ENCODE assay signal across 8 cellular contexts in the genomic region with DNA sequence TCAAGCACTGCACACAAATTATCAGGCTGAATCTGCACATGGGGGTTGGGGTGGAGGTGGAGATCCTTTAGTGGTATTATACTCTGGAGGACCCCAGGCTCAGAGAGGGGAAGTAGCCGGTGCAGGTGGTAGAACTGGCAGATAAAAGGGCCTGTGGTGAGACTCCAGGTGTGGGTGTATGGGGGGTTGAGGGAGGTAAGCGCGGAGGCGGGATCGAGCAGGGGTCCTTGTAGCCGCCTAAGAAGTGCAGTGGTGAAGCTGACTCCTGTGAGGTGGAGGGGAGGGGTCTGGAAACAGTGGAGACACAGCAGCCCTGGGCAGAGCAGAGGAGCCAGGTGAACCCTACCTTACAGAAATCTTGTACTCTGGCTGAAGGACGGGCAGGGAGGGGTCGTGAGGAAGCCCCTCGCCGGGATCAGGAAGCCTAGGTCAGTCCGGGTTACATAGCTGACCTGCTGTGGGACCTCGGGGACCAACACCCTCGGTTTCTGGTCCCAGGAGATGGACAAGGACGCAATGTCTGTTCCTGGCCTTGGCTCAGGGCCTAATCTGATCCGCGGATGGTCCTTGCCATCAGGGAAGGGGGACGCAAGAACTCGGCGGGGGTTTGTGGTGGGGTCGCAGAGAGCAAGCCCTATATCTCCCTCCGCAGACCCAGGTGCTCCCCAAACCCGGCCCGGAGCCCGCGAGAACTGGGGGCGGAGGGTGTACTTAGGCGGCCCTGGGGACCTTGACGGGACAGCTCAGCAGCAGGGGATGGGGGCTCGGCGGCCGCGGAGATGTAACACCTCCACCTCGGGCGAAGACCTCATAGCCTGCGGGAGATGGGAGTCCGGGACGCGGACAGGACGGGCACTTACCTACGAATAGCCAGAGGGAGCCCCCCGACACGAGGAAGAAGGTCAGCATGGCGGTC. TPM values are rescaled to one million over a fixed set of nuclear protein-coding genes. Genes with fewer than 3 reads are reported as not detected.
A peak's percentile ranks its signal among the peaks of the same experiment; 100 is the strongest.
DNase-seq lines count a peak whose midpoint lies in the region; ATAC-seq and TF ChIP-seq lines count a peak whose summit lies in the region.

No MANE protein-coding gene starts in this region.

- H3K4me3 Mint-ChIP-seq in activated CD8-positive, alpha-beta memory T cell treated with anti-CD3 and anti-CD28 coated beads, Interleukin-2, amount 10 ng/mL, durations not matched to agents 7 days and 5 days = peak overlapping the region; percentile 60
- peak overlapping the region; percentile 90 for H3K4me3 Mint-ChIP-seq in glutamatergic neuron (ENCODE audit: unreplicated experiment)

- no peaks in the 10 kb centered on the region for H3K36me3 ChIP-seq in H7 (replicated peaks; ENCODE audit: control insufficient read depth, insufficient read depth, low read length)

- H3K9me3 Mint-ChIP-seq in activated CD8-positive, alpha-beta memory T cell treated with anti-CD3 and anti-CD28 coated beads, Interleukin-2, amount 10 ng/mL, durations not matched to agents 7 days and 5 days (ENCODE audit: low read depth) = no peaks in the 10 kb centered on the region
- H3K9me3 Mint-ChIP-seq in glutamatergic neuron (ENCODE audit: unreplicated experiment) = peaks cover 3% of the 10 kb centered on the region

- no peak overlapping the region for H3K27ac Mint-ChIP-seq in activated CD8-positive, alpha-beta memory T cell treated with anti-CD3 and anti-CD28 coated beads, Interleukin-2, amount 10 ng/mL, durations not matched to agents 7 days and 5 days
- H3K27ac Mint-ChIP-seq in glutamatergic neuron (ENCODE audit: unreplicated experiment) = no peak overlapping the region

- ATAC-seq in activated CD8-positive, alpha-beta memory T cell treated with anti-CD3 and anti-CD28 coated beads, Interleukin-2, amount 10 ng/mL, durations not matched to agents 7 days and 5 days = peak; percentile 14
- no peak for ATAC-seq in sciatic nerve
- ATAC-seq in HG03342 (IDR thresholded peaks at IDR 0.05; ENCODE audit: unreplicated experiment) = no peak

- peak overlapping the region; percentile 55 for H3K4me3 ChIP-seq in H7 (ENCODE audit: insufficient read depth, low read depth, low read length)

- peaks cover 61% of the 10 kb centered on the region for H3K27me3 Mint-ChIP-seq in activated CD8-positive, alpha-beta memory T cell treated with anti-CD3 and anti-CD28 coated beads, Interleukin-2, amount 10 ng/mL, durations not matched to agents 7 days and 5 days
- H3K27me3 Mint-ChIP-seq in glutamatergic neuron (ENCODE audit: unreplicated experiment) = peaks cover 18% of the 10 kb centered on the region

- no peaks in the 10 kb centered on the region for H3K36me3 Mint-ChIP-seq in activated CD8-positive, alpha-beta memory T cell treated with anti-CD3 and anti-CD28 coated beads, Interleukin-2, amount 10 ng/mL, durations not matched to agents 7 days and 5 days
- no peaks in the 10 kb centered on the region for H3K36me3 Mint-ChIP-seq in glutamatergic neuron (ENCODE audit: unreplicated experiment)

- peaks cover 20% of the 10 kb centered on the region for H3K4me1 Mint-ChIP-seq in activated CD8-positive, alpha-beta memory T cell treated with anti-CD3 and anti-CD28 coated beads, Interleukin-2, amount 10 ng/mL, durations not matched to agents 7 days and 5 days
- peaks cover 14% of the 10 kb centered on the region for H3K4me1 Mint-ChIP-seq in glutamatergic neuron (ENCODE audit: low read depth, unreplicated experiment)

- peaks cover 30% of the 10 kb centered on the region for H3K27me3 ChIP-seq in H7 (ENCODE audit: control insufficient read depth, insufficient read depth, low read length)

- intact Hi-C loops in sciatic nerve (cut with DNase I) = loop anchor here (2.0 kb wide), 1 partner anchor 430 kb away; no protein-coding TSS in a partner anchor

- no peak for TF ChIP-seq CTCF in glutamatergic neuron (IDR thresholded peaks at IDR 0.05; ENCODE audit: partially characterized antibody, unreplicated experiment)

- CTCF ChIA-PET in activated CD8-positive, alpha-beta memory T cell treated with anti-CD3 and anti-CD28 coated beads, Interleukin-2, amount 10 ng/mL, durations not matched to agents 7 days and 5 days (lab: Charles Lee) = interaction anchor here (1.0 to 9.4 kb wide), 5 partner anchors 10 to 421 kb away, joined by 3 to 72 read pairs (median 23); partner anchors contain the start of gene IL3

- DNase-seq in H7 = peak; percentile 74
- peak; percentile 39 for DNase-seq in activated CD8-positive, alpha-beta memory T cell treated with anti-CD3 and anti-CD28 coated beads, Interleukin-2, amount 10 ng/mL, durations not matched to agents 7 days and 5 days
- peak; percentile 7 for DNase-seq in glutamatergic neuron
- peak; percentile 33 for DNase-seq in sciatic nerve (ENCODE audit: low spot score)
- no peak for DNase-seq in T-helper 9 cell
- DNase-seq in NCI-H2081 treated with DMSO at 0.1 percent for 48 hours (lab: John Stamatoyannopoulos, UW) = no peak
- DNase-seq in islet precursor cell = no peak

RNA-seq across cellular contexts. Expression of gene ACSL6, which starts 0.6 kb away (rescaled TPM):
- 0.28 and 0.85 TPM in 2 replicates for total RNA-seq in H7 (2014; rRNA removed; shearing (Covaris generic))
- 10 to 100 TPM in 1 of 2 experiments, 1 to 10 TPM in 1; 7.0 to 10.9 TPM for total RNA-seq in activated CD8-positive, alpha-beta memory T cell treated with anti-CD3 and anti-CD28 coated beads, Interleukin-2, amount 10 ng/mL, durations not matched to agents 7 days and 5 days
- total RNA-seq in glutamatergic neuron (ENCODE audit: unreplicated experiment) = 8.1 TPM
- 3.3 TPM for total RNA-seq in sciatic nerve

RNA-seq across cellular contexts. Expression of gene IL3, which starts 49.6 kb away (rescaled TPM):
- total RNA-seq in H7 (2014; rRNA removed; shearing (Covaris generic)) = not detected in 2 replicates
- total RNA-seq in activated CD8-positive, alpha-beta memory T cell treated with anti-CD3 and anti-CD28 coated beads, Interleukin-2, amount 10 ng/mL, durations not matched to agents 7 days and 5 days = 1 to 10 TPM in 1 of 2 experiments, under 1 TPM in 1; 0.47 to 1.5 TPM
- total RNA-seq in glutamatergic neuron (ENCODE audit: unreplicated experiment) (not detected), sciatic nerve (not detected)

Comparison
In these comparisons a context has a peak if more than half of its experiments do, and no peak if none do; other contexts are left out.
1. DNase-seq: peak in H7 (single experiment), activated CD8-positive, alpha-beta memory T cell treated with anti-CD3 and anti-CD28 coated beads, Interleukin-2, amount 10 ng/mL, durations not matched to agents 7 days and 5 days (single experiment), glutamatergic neuron (single experiment) and sciatic nerve (single experiment); none in T-helper 9 cell (single experiment), NCI-H2081 treated with DMSO at 0.1 percent for 48 hours (single experiment) and islet precursor cell (single experiment).